In the genomic region with DNA sequence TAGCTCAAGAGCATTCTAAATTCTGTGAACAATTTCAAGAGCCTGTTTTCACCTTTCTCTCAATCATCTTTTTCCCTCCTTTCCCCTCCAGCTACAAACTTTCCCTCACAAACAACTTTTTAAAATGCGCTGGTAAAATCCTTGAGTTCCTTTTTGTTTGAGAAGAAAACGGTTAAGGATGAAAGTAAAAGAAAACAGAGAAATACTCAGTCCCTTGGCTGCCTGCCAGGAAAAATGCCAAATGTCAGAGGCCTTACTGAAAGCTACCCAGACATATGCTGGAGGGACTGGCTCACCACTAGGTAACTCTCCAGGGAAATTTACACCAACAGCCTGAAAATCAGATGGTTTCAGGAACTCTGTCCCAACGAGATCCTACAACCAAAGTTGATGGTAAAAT, we compare ENCODE assay signal across 1 cellular context.
TF ChIP-seq lines count a peak whose summit lies in the region.

No MANE protein-coding gene starts in this region.

TF ChIP-seq in HEK293, 187 proteins besides CTCF, POLR2A, EP300 and RAD21 (continued from another document and continues in another):
- TF ChIP-seq, protein P1, sequence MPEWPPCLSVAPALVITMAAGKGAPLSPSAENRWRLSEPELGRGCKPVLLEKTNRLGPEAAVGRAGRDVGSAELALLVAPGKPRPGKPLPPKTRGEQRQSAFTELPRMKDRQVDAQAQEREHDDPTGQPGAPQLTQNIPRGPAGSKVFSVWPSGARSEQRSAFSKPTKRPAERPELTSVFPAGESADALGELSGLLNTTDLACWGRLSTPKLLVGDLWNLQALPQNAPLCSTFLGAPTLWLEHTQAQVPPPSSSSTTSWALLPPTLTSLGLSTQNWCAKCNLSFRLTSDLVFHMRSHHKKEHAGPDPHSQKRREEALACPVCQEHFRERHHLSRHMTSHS (tag by site-specific recombination; IDR thresholded peaks at IDR 0.05), result no peak
- TF ChIP-seq ZFP3 (tag by site-specific recombination; IDR thresholded peaks at IDR 0.05; ENCODE audit: low read depth) (no peak), ZNF138 (tag by site-specific recombination; IDR thresholded peaks at IDR 0.05; ENCODE audit: borderline replicate concordance) (no peak), ZNF350 (tag by site-specific recombination; IDR thresholded peaks at IDR 0.05) (peak; percentile 74; the same call in 1 of the 2 replicates), ZNF747 (tag by site-specific recombination; IDR thresholded peaks at IDR 0.05) (no peak), KLF8 (tag by site-specific recombination; IDR thresholded peaks at IDR 0.05) (no peak), ZNF626 (tag by site-specific recombination; IDR thresholded peaks at IDR 0.05) (0 out of 2 replicates have a peak, but pooled peaks have one; percentile 40), ZNF266 (tag by site-specific recombination; IDR thresholded peaks at IDR 0.05; ENCODE audit: low read depth) (no peak), ZNF658 (tag by site-specific recombination; IDR thresholded peaks at IDR 0.05) (no peak), ZNF830 (tag by site-specific recombination; IDR thresholded peaks at IDR 0.05; ENCODE audit: low read depth) (0 out of 2 replicates have a peak, but pooled peaks have one; percentile 32), ZNF837 (tag by site-specific recombination; IDR thresholded peaks at IDR 0.05) (no peak), ZNF707 (tag by site-specific recombination; IDR thresholded peaks at IDR 0.05) (no peak), PRDM1 (tag by site-specific recombination; IDR thresholded peaks at IDR 0.05) (peak; percentile 97), ZNF184 (tag by site-specific recombination; IDR thresholded peaks at IDR 0.05) (0 out of 2 replicates have a peak, but pooled peaks have one; percentile 19), ZFP37 (tag by site-specific recombination; IDR thresholded peaks at IDR 0.05) (no peak), GFI1B (tag by site-specific recombination; IDR thresholded peaks at IDR 0.05) (no peak)
- TF ChIP-seq, protein P2, sequence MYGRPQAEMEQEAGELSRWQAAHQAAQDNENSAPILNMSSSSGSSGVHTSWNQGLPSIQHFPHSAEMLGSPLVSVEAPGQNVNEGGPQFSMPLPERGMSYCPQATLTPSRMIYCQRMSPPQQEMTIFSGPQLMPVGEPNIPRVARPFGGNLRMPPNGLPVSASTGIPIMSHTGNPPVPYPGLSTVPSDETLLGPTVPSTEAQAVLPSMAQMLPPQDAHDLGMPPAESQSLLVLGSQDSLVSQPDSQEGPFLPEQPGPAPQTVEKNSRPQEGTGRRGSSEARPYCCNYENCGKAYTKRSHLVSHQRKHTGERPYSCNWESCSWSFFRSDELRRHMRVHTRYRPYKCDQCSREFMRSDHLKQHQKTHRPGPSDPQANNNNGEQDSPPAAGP (tag by site-specific recombination; IDR thresholded peaks at IDR 0.05), result no peak
- TF ChIP-seq, protein P3, sequence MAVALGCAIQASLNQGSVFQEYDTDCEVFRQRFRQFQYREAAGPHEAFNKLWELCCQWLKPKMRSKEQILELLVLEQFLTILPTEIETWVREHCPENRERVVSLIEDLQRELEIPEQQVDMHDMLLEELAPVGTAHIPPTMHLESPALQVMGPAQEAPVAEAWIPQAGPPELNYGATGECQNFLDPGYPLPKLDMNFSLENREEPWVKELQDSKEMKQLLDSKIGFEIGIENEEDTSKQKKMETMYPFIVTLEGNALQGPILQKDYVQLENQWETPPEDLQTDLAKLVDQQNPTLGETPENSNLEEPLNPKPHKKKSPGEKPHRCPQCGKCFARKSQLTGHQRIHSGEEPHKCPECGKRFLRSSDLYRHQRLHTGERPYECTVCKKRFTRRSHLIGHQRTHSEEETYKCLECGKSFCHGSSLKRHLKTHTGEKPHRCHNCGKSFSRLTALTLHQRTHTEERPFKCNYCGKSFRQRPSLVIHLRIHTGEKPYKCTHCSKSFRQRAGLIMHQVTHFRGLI (tag by site-specific recombination; IDR thresholded peaks at IDR 0.05), result no peak
- TF ChIP-seq, protein P4, sequence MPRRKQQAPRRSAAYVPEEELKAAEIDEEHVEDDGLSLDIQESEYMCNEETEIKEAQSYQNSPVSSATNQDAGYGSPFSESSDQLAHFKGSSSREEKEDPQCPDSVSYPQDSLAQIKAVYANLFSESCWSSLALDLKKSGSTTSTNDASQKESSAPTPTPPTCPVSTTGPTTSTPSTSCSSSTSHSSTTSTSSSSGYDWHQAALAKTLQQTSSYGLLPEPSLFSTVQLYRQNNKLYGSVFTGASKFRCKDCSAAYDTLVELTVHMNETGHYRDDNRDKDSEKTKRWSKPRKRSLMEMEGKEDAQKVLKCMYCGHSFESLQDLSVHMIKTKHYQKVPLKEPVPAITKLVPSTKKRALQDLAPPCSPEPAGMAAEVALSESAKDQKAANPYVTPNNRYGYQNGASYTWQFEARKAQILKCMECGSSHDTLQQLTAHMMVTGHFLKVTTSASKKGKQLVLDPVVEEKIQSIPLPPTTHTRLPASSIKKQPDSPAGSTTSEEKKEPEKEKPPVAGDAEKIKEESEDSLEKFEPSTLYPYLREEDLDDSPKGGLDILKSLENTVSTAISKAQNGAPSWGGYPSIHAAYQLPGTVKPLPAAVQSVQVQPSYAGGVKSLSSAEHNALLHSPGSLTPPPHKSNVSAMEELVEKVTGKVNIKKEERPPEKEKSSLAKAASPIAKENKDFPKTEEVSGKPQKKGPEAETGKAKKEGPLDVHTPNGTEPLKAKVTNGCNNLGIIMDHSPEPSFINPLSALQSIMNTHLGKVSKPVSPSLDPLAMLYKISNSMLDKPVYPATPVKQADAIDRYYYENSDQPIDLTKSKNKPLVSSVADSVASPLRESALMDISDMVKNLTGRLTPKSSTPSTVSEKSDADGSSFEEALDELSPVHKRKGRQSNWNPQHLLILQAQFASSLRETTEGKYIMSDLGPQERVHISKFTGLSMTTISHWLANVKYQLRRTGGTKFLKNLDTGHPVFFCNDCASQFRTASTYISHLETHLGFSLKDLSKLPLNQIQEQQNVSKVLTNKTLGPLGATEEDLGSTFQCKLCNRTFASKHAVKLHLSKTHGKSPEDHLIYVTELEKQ (tag by site-specific recombination; IDR thresholded peaks at IDR 0.05; ENCODE audit: borderline replicate concordance), result no peak
- TF ChIP-seq, protein P5, sequence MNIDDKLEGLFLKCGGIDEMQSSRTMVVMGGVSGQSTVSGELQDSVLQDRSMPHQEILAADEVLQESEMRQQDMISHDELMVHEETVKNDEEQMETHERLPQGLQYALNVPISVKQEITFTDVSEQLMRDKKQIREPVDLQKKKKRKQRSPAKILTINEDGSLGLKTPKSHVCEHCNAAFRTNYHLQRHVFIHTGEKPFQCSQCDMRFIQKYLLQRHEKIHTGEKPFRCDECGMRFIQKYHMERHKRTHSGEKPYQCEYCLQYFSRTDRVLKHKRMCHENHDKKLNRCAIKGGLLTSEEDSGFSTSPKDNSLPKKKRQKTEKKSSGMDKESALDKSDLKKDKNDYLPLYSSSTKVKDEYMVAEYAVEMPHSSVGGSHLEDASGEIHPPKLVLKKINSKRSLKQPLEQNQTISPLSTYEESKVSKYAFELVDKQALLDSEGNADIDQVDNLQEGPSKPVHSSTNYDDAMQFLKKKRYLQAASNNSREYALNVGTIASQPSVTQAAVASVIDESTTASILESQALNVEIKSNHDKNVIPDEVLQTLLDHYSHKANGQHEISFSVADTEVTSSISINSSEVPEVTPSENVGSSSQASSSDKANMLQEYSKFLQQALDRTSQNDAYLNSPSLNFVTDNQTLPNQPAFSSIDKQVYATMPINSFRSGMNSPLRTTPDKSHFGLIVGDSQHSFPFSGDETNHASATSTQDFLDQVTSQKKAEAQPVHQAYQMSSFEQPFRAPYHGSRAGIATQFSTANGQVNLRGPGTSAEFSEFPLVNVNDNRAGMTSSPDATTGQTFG (tag by site-specific recombination; IDR thresholded peaks at IDR 0.05; ENCODE audit: borderline replicate concordance), result no peak
- TF ChIP-seq, protein P6, sequence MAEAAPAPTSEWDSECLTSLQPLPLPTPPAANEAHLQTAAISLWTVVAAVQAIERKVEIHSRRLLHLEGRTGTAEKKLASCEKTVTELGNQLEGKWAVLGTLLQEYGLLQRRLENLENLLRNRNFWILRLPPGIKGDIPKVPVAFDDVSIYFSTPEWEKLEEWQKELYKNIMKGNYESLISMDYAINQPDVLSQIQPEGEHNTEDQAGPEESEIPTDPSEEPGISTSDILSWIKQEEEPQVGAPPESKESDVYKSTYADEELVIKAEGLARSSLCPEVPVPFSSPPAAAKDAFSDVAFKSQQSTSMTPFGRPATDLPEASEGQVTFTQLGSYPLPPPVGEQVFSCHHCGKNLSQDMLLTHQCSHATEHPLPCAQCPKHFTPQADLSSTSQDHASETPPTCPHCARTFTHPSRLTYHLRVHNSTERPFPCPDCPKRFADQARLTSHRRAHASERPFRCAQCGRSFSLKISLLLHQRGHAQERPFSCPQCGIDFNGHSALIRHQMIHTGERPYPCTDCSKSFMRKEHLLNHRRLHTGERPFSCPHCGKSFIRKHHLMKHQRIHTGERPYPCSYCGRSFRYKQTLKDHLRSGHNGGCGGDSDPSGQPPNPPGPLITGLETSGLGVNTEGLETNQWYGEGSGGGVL (tag by site-specific recombination; IDR thresholded peaks at IDR 0.05), result 0 out of 2 replicates have a peak, but pooled peaks have one; percentile 15
- TF ChIP-seq, protein P7, sequence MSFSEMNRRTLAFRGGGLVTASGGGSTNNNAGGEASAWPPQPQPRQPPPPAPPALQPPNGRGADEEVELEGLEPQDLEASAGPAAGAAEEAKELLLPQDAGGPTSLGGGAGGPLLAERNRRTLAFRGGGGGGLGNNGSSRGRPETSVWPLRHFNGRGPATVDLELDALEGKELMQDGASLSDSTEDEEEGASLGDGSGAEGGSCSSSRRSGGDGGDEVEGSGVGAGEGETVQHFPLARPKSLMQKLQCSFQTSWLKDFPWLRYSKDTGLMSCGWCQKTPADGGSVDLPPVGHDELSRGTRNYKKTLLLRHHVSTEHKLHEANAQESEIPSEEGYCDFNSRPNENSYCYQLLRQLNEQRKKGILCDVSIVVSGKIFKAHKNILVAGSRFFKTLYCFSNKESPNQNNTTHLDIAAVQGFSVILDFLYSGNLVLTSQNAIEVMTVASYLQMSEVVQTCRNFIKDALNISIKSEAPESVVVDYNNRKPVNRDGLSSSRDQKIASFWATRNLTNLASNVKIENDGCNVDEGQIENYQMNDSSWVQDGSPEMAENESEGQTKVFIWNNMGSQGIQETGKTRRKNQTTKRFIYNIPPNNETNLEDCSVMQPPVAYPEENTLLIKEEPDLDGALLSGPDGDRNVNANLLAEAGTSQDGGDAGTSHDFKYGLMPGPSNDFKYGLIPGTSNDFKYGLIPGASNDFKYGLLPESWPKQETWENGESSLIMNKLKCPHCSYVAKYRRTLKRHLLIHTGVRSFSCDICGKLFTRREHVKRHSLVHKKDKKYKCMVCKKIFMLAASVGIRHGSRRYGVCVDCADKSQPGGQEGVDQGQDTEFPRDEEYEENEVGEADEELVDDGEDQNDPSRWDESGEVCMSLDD (tag by site-specific recombination; IDR thresholded peaks at IDR 0.05), result no peak
- TF ChIP-seq, protein P8, sequence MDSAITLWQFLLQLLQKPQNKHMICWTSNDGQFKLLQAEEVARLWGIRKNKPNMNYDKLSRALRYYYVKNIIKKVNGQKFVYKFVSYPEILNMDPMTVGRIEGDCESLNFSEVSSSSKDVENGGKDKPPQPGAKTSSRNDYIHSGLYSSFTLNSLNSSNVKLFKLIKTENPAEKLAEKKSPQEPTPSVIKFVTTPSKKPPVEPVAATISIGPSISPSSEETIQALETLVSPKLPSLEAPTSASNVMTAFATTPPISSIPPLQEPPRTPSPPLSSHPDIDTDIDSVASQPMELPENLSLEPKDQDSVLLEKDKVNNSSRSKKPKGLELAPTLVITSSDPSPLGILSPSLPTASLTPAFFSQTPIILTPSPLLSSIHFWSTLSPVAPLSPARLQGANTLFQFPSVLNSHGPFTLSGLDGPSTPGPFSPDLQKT (IDR thresholded peaks at IDR 0.05; ENCODE audit: borderline replicate concordance, low read depth, low read length), result no peak
- TF ChIP-seq, protein P9, sequence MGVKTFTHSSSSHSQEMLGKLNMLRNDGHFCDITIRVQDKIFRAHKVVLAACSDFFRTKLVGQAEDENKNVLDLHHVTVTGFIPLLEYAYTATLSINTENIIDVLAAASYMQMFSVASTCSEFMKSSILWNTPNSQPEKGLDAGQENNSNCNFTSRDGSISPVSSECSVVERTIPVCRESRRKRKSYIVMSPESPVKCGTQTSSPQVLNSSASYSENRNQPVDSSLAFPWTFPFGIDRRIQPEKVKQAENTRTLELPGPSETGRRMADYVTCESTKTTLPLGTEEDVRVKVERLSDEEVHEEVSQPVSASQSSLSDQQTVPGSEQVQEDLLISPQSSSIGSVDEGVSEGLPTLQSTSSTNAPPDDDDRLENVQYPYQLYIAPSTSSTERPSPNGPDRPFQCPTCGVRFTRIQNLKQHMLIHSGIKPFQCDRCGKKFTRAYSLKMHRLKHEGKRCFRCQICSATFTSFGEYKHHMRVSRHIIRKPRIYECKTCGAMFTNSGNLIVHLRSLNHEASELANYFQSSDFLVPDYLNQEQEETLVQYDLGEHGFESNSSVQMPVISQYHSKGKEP (tag by site-specific recombination; IDR thresholded peaks at IDR 0.05), result peak; percentile 54; the same call in 1 of the 2 replicates
- TF ChIP-seq, protein P10, sequence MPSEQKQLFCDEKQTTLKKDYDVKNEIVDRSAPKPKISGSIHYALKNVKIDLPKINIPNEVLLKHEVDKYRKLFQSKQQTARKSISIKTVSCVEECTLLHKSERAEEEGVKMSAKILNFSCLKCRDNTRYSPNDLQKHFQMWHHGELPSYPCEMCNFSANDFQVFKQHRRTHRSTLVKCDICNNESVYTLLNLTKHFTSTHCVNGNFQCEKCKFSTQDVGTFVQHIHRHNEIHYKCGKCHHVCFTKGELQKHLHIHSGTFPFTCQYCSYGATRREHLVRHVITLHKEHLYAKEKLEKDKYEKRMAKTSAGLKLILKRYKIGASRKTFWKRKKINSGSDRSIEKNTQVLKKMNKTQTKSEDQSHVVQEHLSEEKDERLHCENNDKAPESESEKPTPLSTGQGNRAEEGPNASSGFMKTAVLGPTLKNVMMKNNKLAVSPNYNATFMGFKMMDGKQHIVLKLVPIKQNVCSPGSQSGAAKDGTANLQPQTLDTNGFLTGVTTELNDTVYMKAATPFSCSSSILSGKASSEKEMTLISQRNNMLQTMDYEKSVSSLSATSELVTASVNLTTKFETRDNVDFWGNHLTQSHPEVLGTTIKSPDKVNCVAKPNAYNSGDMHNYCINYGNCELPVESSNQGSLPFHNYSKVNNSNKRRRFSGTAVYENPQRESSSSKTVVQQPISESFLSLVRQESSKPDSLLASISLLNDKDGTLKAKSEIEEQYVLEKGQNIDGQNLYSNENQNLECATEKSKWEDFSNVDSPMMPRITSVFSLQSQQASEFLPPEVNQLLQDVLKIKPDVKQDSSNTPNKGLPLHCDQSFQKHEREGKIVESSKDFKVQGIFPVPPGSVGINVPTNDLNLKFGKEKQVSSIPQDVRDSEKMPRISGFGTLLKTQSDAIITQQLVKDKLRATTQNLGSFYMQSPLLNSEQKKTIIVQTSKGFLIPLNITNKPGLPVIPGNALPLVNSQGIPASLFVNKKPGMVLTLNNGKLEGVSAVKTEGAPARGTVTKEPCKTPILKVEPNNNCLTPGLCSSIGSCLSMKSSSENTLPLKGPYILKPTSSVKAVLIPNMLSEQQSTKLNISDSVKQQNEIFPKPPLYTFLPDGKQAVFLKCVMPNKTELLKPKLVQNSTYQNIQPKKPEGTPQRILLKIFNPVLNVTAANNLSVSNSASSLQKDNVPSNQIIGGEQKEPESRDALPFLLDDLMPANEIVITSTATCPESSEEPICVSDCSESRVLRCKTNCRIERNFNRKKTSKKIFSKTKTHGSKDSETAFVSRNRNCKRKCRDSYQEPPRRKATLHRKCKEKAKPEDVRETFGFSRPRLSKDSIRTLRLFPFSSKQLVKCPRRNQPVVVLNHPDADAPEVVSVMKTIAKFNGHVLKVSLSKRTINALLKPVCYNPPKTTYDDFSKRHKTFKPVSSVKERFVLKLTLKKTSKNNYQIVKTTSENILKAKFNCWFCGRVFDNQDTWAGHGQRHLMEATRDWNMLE (tag by site-specific recombination; conservative IDR thresholded peaks at IDR 0.05; ENCODE audit: low read depth), result no peak; the same call in 1 of the 2 replicates
